Comparison of ENCODE assay signal across 8 cellular contexts in genomic region chr9:100352727-100353505, GRCh38.
DNase-seq lines count a peak whose midpoint lies in the region; ATAC-seq, FAIRE-seq and TF ChIP-seq lines count a peak whose summit lies in the region.

Gene TEX10 (minus strand): TSS chr9:100352942. CDS start chr9:100349363, 3,579 bp downstream.

- peak; percentile 88 for FAIRE-seq in GM18507 (lab: Jason Lieb, UNC)

- TF ChIP-seq CTCF in astrocyte of the spinal cord (IDR thresholded peaks at IDR 0.05; ENCODE audit: low read depth, low read length), result no peak

- in situ Hi-C loops in astrocyte of the spinal cord (cut with HindIII; ENCODE audit: low sequenced_read_pairs), result no loop called here

- ATAC-seq in HG02973 (IDR thresholded peaks at IDR 0.05; ENCODE audit: unreplicated experiment), result peak; percentile 74

- DNase-seq in GM18507 (ENCODE audit: extremely low spot score, insufficient read length, low read depth), result peak; percentile 92
- peak; percentile 40 for DNase-seq in NCI-H2029 treated with DMSO at 0.1 percent for 48 hours (lab: John Stamatoyannopoulos, UW)
- DNase-seq in T-helper 9 cell, result peak; percentile 78
- DNase-seq in astrocyte of the spinal cord (ENCODE audit: low read depth, low spot score), result peak; percentile 88
- peak; percentile 76 to 84 for DNase-seq in hippocampal formation (lab: John Stamatoyannopoulos, UW)
- peak; percentile 96 for DNase-seq in retina
- no peak for DNase-seq in GOT3 (lab: John Stamatoyannopoulos, UW)

- H3K4me3 ChIP-seq in astrocyte of the spinal cord (ENCODE audit: low read depth, low read length), result peak within 1 kb of the TSS; percentile 84
